Comparison of ENCODE assay signal across 1 cellular context in the genomic region with DNA sequence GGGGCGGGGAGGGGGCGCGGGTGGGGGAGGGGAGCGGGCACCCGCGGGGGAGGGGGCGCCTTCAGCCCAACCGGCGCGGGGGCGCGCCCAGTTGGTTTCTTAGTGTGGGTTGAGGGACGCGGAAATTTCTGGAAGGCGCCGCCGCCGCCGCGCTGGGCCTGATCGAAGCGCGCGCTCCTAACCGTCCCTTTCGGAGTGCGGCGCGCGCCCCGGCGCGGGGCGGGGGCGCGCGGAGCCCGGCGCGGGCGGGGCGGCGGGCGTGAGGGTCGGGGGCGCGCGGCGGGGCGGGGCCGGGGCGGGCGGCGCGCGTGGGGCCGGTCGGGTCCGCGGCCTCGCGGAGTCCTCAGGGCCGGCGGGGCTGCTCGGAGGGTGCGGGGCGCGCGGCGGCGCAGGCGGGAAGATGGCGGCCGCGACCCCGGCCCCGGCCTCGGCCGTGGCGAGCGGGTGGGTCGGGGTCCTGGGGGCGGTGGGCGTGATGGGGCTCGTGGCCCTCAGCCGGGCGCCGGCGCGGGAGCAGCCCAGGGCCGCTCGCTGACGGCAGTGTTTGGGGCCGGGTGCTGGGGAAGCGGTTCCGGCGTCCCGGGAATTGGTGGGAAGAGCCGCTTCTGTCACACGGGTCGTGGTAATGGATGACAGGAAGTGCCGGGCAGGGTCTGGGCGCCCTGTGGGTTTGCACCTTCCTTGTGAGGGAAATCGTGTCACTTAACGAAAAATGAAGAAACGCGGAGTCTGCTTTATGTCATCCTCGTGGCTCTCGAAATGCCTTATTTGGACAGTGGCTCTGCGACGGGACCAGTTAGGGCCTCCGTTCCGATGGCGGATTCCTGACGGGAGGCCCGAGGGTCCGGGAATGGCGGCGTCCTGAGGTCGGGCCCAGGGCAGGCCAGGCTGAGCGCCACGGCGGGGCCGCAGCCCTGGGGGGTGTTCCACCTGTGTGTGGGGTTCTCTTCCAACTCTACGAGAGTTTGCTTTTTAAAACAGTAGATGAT.
TF ChIP-seq lines count a peak whose summit lies in the region.

No MANE protein-coding gene starts in this region.

TF ChIP-seq in K562, 482 proteins besides CTCF, POLR2A, EP300 and RAD21 (continued from another document and continues in another):
- TF ChIP-seq, protein P1, sequence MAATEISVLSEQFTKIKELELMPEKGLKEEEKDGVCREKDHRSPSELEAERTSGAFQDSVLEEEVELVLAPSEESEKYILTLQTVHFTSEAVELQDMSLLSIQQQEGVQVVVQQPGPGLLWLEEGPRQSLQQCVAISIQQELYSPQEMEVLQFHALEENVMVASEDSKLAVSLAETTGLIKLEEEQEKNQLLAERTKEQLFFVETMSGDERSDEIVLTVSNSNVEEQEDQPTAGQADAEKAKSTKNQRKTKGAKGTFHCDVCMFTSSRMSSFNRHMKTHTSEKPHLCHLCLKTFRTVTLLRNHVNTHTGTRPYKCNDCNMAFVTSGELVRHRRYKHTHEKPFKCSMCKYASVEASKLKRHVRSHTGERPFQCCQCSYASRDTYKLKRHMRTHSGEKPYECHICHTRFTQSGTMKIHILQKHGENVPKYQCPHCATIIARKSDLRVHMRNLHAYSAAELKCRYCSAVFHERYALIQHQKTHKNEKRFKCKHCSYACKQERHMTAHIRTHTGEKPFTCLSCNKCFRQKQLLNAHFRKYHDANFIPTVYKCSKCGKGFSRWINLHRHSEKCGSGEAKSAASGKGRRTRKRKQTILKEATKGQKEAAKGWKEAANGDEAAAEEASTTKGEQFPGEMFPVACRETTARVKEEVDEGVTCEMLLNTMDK (IDR thresholded peaks at IDR 0.05; ENCODE audit: borderline replicate concordance, insufficient read depth, low read depth, low read length, poor library complexity, severe bottlenecking), result no peak
- TF ChIP-seq, protein P2, sequence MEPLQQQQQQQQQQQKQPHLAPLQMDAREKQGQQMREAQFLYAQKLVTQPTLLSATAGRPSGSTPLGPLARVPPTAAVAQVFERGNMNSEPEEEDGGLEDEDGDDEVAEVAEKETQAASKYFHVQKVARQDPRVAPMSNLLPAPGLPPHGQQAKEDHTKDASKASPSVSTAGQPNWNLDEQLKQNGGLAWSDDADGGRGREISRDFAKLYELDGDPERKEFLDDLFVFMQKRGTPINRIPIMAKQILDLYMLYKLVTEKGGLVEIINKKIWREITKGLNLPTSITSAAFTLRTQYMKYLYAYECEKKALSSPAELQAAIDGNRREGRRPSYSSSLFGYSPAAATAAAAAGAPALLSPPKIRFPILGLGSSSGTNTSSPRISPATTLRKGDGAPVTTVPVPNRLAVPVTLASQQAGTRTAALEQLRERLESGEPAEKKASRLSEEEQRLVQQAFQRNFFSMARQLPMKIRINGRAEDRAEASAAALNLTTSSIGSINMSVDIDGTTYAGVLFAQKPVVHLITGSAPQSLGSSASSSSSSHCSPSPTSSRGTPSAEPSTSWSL (CRISPR knock-in tag; IDR thresholded peaks at IDR 0.05; ENCODE audit: borderline replicate concordance), result no peak
- TF ChIP-seq, protein P3, sequence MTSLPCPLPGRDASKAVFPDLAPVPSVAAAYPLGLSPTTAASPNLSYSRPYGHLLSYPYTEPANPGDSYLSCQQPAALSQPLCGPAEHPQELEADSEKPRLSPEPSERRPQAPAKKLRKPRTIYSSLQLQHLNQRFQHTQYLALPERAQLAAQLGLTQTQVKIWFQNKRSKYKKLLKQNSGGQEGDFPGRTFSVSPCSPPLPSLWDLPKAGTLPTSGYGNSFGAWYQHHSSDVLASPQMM (CRISPR knock-in tag; IDR thresholded peaks at IDR 0.05), result no peak
- TF ChIP-seq ETV1 (tag; conservative IDR thresholded peaks at IDR 0.05; ENCODE audit: low read depth), result peak; percentile 68
- peak; percentile 41; the same call in 1 of the 2 replicates for TF ChIP-seq TAF7 (tag; IDR thresholded peaks at IDR 0.05)
- TF ChIP-seq HNRNPH1 (optimal IDR thresholded peaks at IDR 0.05; ENCODE audit: low read depth, low read length), result no peak
- TF ChIP-seq ZNF644 (tag; IDR thresholded peaks at IDR 0.05; ENCODE audit: low read depth), result peak; percentile 90
- TF ChIP-seq, protein P4, sequence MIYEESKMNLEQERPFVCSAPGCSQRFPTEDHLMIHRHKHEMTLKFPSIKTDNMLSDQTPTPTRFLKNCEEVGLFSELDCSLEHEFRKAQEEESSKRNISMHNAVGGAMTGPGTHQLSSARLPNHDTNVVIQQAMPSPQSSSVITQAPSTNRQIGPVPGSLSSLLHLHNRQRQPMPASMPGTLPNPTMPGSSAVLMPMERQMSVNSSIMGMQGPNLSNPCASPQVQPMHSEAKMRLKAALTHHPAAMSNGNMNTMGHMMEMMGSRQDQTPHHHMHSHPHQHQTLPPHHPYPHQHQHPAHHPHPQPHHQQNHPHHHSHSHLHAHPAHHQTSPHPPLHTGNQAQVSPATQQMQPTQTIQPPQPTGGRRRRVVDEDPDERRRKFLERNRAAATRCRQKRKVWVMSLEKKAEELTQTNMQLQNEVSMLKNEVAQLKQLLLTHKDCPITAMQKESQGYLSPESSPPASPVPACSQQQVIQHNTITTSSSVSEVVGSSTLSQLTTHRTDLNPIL (CRISPR knock-in tag; IDR thresholded peaks at IDR 0.05), result no peak
- TF ChIP-seq, protein P5, sequence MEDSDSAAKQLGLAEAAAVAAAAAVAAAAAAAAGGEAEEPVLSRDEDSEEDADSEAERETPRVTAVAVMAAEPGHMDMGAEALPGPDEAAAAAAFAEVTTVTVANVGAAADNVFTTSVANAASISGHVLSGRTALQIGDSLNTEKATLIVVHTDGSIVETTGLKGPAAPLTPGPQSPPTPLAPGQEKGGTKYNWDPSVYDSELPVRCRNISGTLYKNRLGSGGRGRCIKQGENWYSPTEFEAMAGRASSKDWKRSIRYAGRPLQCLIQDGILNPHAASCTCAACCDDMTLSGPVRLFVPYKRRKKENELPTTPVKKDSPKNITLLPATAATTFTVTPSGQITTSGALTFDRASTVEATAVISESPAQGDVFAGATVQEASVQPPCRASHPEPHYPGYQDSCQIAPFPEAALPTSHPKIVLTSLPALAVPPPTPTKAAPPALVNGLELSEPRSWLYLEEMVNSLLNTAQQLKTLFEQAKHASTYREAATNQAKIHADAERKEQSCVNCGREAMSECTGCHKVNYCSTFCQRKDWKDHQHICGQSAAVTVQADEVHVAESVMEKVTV (CRISPR knock-in tag; IDR thresholded peaks at IDR 0.05), result no peak
- TF ChIP-seq, protein P6, sequence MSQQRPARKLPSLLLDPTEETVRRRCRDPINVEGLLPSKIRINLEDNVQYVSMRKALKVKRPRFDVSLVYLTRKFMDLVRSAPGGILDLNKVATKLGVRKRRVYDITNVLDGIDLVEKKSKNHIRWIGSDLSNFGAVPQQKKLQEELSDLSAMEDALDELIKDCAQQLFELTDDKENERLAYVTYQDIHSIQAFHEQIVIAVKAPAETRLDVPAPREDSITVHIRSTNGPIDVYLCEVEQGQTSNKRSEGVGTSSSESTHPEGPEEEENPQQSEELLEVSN (IDR thresholded peaks at IDR 0.05; ENCODE audit: borderline replicate concordance in 1 of 2, extremely low read depth in 1 of 2, insufficient read depth in 1 of 2, insufficient read length in 1 of 2, low read depth in 1 of 2, low read length in 1 of 2, poor library complexity in 1 of 2, severe bottlenecking in 1 of 2), result peak; percentile 25 to 50
- TF ChIP-seq YY1 (IDR thresholded peaks at IDR 0.05; ENCODE audit: borderline replicate concordance in 1 of 3, control insufficient read depth in 1 of 3, extremely low read depth in 1 of 3, insufficient read depth in 3 of 3, insufficient read length in 1 of 3, insufficient replicate concordance in 2 of 3, low read depth in 1 of 3, low read length in 2 of 3), result peak; percentile 32 to 91 (median 80)
- TF ChIP-seq SIX5 (IDR thresholded peaks at IDR 0.05; ENCODE audit: borderline replicate concordance in 1 of 2, insufficient read depth in 1 of 2, low read depth in 1 of 2, low read length in 2 of 2), result no peak
- TF ChIP-seq PPARD (CRISPR knock-in tag; IDR thresholded peaks at IDR 0.05), result no peak
- no peak for TF ChIP-seq NR4A1 (CRISPR knock-in tag; IDR thresholded peaks at IDR 0.05)
- no peak; the same call in 1 of the 2 replicates for TF ChIP-seq NR4A1 (tag; IDR thresholded peaks at IDR 0.05)
- TF ChIP-seq, protein P7, sequence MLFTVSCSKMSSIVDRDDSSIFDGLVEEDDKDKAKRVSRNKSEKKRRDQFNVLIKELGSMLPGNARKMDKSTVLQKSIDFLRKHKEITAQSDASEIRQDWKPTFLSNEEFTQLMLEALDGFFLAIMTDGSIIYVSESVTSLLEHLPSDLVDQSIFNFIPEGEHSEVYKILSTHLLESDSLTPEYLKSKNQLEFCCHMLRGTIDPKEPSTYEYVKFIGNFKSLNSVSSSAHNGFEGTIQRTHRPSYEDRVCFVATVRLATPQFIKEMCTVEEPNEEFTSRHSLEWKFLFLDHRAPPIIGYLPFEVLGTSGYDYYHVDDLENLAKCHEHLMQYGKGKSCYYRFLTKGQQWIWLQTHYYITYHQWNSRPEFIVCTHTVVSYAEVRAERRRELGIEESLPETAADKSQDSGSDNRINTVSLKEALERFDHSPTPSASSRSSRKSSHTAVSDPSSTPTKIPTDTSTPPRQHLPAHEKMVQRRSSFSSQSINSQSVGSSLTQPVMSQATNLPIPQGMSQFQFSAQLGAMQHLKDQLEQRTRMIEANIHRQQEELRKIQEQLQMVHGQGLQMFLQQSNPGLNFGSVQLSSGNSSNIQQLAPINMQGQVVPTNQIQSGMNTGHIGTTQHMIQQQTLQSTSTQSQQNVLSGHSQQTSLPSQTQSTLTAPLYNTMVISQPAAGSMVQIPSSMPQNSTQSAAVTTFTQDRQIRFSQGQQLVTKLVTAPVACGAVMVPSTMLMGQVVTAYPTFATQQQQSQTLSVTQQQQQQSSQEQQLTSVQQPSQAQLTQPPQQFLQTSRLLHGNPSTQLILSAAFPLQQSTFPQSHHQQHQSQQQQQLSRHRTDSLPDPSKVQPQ (CRISPR knock-in tag; IDR thresholded peaks at IDR 0.05; ENCODE audit: borderline replicate concordance), result 0 out of 2 replicates have a peak, but pooled peaks have one; percentile 35
- no peak for TF ChIP-seq ETV6 (IDR thresholded peaks at IDR 0.05; ENCODE audit: borderline replicate concordance in 1 of 2, low read depth in 2 of 2, low read length in 1 of 2)
- TF ChIP-seq ETV6 (CRISPR knock-in tag; IDR thresholded peaks at IDR 0.05; ENCODE audit: borderline replicate concordance), result no peak
- TF ChIP-seq NFATC3 (IDR thresholded peaks at IDR 0.05), result no peak
- TF ChIP-seq CHD4 (IDR thresholded peaks at IDR 0.05; ENCODE audit: insufficient read depth, insufficient replicate concordance, low read depth, low read length, poor library complexity, severe bottlenecking), result peak; percentile 24
- no peak for TF ChIP-seq PHB2 (IDR thresholded peaks at IDR 0.05; ENCODE audit: low read depth)
- TF ChIP-seq, protein P8, sequence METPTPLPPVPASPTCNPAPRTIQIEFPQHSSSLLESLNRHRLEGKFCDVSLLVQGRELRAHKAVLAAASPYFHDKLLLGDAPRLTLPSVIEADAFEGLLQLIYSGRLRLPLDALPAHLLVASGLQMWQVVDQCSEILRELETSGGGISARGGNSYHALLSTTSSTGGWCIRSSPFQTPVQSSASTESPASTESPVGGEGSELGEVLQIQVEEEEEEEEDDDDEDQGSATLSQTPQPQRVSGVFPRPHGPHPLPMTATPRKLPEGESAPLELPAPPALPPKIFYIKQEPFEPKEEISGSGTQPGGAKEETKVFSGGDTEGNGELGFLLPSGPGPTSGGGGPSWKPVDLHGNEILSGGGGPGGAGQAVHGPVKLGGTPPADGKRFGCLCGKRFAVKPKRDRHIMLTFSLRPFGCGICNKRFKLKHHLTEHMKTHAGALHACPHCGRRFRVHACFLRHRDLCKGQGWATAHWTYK (CRISPR knock-in tag; IDR thresholded peaks at IDR 0.05), result no peak
- TF ChIP-seq ZEB2 (IDR thresholded peaks at IDR 0.05), result no peak
- peak; percentile 64 for TF ChIP-seq SMAD4 (CRISPR knock-in tag; conservative IDR thresholded peaks at IDR 0.05)
- TF ChIP-seq STAT5B (CRISPR knock-in tag; IDR thresholded peaks at IDR 0.05), result no peak
- TF ChIP-seq, protein P9, sequence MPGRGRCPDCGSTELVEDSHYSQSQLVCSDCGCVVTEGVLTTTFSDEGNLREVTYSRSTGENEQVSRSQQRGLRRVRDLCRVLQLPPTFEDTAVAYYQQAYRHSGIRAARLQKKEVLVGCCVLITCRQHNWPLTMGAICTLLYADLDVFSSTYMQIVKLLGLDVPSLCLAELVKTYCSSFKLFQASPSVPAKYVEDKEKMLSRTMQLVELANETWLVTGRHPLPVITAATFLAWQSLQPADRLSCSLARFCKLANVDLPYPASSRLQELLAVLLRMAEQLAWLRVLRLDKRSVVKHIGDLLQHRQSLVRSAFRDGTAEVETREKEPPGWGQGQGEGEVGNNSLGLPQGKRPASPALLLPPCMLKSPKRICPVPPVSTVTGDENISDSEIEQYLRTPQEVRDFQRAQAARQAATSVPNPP (IDR thresholded peaks at IDR 0.05; ENCODE audit: borderline replicate concordance, insufficient read depth, insufficient read length), result no peak
- TF ChIP-seq, protein P10, sequence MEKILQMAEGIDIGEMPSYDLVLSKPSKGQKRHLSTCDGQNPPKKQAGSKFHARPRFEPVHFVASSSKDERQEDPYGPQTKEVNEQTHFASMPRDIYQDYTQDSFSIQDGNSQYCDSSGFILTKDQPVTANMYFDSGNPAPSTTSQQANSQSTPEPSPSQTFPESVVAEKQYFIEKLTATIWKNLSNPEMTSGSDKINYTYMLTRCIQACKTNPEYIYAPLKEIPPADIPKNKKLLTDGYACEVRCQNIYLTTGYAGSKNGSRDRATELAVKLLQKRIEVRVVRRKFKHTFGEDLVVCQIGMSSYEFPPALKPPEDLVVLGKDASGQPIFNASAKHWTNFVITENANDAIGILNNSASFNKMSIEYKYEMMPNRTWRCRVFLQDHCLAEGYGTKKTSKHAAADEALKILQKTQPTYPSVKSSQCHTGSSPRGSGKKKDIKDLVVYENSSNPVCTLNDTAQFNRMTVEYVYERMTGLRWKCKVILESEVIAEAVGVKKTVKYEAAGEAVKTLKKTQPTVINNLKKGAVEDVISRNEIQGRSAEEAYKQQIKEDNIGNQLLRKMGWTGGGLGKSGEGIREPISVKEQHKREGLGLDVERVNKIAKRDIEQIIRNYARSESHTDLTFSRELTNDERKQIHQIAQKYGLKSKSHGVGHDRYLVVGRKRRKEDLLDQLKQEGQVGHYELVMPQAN (IDR thresholded peaks at IDR 0.05; ENCODE audit: borderline replicate concordance), result peak; percentile 48; the same call in 1 of the 2 replicates
- no peak for TF ChIP-seq ESRRA (IDR thresholded peaks at IDR 0.05; ENCODE audit: borderline replicate concordance, low read depth)
- no peak for TF ChIP-seq XRCC3 (IDR thresholded peaks at IDR 0.05)
- no peak for TF ChIP-seq ZNF24 (IDR thresholded peaks at IDR 0.05)
- TF ChIP-seq TRIM28 (IDR thresholded peaks at IDR 0.05), result no peak
- TF ChIP-seq CEBPB (tag; IDR thresholded peaks at IDR 0.05), result no peak
- 0 out of 2 replicates have a peak, but pooled peaks have one; percentile 22 for TF ChIP-seq CTBP1 (IDR thresholded peaks at IDR 0.05; ENCODE audit: borderline replicate concordance)
- TF ChIP-seq HDAC6 (IDR thresholded peaks at IDR 0.05; ENCODE audit: low read depth, low read length), result no peak
- peak; percentile 85 for TF ChIP-seq POLR2G (IDR thresholded peaks at IDR 0.05; ENCODE audit: low read depth, low read length)
- TF ChIP-seq RB1 (IDR thresholded peaks at IDR 0.05; ENCODE audit: low read depth), result peak; percentile 25; the same call in 1 of the 2 replicates
- peak; percentile 78; the same call in 1 of the 2 replicates for TF ChIP-seq ZNF175 (CRISPR knock-in tag; IDR thresholded peaks at IDR 0.05; ENCODE audit: low read depth)
- TF ChIP-seq PCBP2 (IDR thresholded peaks at IDR 0.05; ENCODE audit: low read depth, low read length, poor library complexity, severe bottlenecking), result no peak
- peak in 1 of 2 experiments; percentile 74; a peak in 1 of 4 replicates for TF ChIP-seq KDM4B (IDR thresholded peaks at IDR 0.05; ENCODE audit: borderline replicate concordance in 2 of 2, low read depth in 1 of 2)
- TF ChIP-seq CBX2 (IDR thresholded peaks at IDR 0.05; ENCODE audit: insufficient read depth, low read length, poor library complexity, severe bottlenecking), result no peak
- peak; percentile 12 to 21; a peak in 2 of 4 replicates for TF ChIP-seq NONO (IDR thresholded peaks at IDR 0.05; ENCODE audit: low read depth in 2 of 2, low read length in 1 of 2)
- TF ChIP-seq HSF4 (CRISPR knock-in tag; IDR thresholded peaks at IDR 0.05; ENCODE audit: borderline replicate concordance), result no peak
- TF ChIP-seq ZNF436 (CRISPR knock-in tag; IDR thresholded peaks at IDR 0.05), result no peak
